In the genomic region with DNA sequence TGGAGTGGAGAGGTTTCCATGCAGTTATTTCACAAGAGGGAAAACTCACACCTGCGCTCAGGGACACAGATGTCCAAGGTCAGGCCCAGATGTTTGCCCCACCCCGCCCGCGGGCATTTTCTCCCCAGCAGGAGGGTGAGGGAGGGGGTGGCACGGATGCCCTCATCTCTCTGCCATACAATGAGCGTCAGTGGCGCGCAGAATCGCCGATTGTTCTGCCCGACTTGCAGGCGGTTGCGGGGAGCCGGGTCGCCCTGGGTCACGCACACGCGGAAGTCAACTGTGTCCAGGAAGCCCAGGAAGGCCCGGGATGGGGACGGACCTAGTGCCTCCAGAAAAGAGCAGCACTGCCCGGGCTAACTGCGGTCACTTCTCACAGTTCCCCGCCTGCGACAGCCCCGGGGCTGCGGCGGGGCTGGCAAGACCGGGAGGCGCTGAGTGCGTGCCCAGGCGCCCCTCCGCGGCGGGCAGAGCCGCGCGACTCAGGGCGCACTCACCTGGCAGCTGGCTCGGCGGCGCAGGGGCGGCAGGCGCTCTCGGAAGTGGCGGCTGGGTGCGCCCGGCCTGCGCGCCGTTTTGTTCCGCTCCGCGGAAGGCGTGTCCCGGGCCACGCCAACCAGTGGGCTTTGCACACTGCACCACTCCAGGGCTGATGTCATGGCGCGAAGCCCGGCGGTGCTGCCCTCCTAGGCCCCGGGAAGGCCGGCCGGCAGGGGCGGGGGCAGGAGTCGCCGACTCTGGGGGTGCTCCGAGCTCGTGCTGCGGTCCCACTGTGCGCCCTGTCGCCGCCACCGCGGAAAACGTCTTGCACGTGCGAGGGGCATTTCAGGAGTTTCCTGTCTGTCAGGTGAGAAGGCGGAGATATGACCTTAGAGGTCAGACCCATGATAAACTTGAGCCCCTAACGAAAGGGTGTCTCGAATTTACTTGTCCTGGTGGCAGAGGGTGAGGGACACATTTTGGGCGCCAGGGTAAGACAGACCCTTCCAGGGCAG, we compare ENCODE assay signal across 8 cellular contexts. TPM values are rescaled to one million over a fixed set of nuclear protein-coding genes. Genes with fewer than 3 reads are reported as not detected.
DNase-seq lines count a peak whose midpoint lies in the region; ATAC-seq and TF ChIP-seq lines count a peak whose summit lies in the region.

Gene CSRP1 (minus strand): TSS at position 551 of the 995 bp plus-strand sequence. CDS start 10,820 bp downstream, outside the sequence.

- CTCF ChIA-PET in activated CD8-positive, alpha-beta T cell treated with anti-CD3 and anti-CD28 coated beads, Interleukin-2, amount 10 ng/mL, durations not matched to agents 7 days and 5 days (lab: Charles Lee): interaction anchor here (1.2 to 2.9 kb wide), 5 partner anchors 9 to 71 kb away, joined by 4 to 39 read pairs (median 7); no protein-coding TSS in a partner anchor

- no peak within 1 kb of the TSS for H2BK15ac ChIP-seq in mesendoderm (replicated peaks; ENCODE audit: low read depth)

- ATAC-seq in GM19035 (IDR thresholded peaks at IDR 0.05; ENCODE audit: unreplicated experiment) (peak; percentile 87), HG03354 (IDR thresholded peaks at IDR 0.05; ENCODE audit: poor library complexity, severe bottlenecking, unreplicated experiment) (peak; percentile 91)
- ATAC-seq in activated CD8-positive, alpha-beta T cell treated with anti-CD3 and anti-CD28 coated beads, Interleukin-2, amount 10 ng/mL, durations not matched to agents 7 days and 5 days: peak; percentile 96
- ATAC-seq in effector memory CD8-positive, alpha-beta T cell (replicated peaks): peak; percentile 94

- peaks cover 2% of the 10 kb centered on the region for H3K79me2 ChIP-seq in mesendoderm (ENCODE audit: control insufficient read depth, insufficient read depth, low read length)

- no peak within 1 kb of the TSS for H4K5ac ChIP-seq in mesendoderm (ENCODE audit: low read length)

- WGBS in mesendoderm (ENCODE audit: extremely low coverage, insufficient coverage, low lambda C conversion rate): no CpG with 5 or more reads among the region's 81 CpGs

- H3K27me3 ChIP-seq in mesendoderm (ENCODE audit: insufficient read depth, low read length, poor library complexity): no peaks in the 10 kb centered on the region

- POLR2A ChIA-PET in activated CD8-positive, alpha-beta T cell treated with anti-CD3 and anti-CD28 coated beads, Interleukin-2, amount 10 ng/mL, durations not matched to agents 7 days and 5 days (lab: Charles Lee): interaction anchor here (0.6 to 2.5 kb wide), 9 partner anchors 8 to 715 kb away, joined by 3 to 11 read pairs (median 6); no protein-coding TSS in a partner anchor

- peak within 1 kb of the TSS; percentile 84 for H3K56ac ChIP-seq in mesendoderm (ENCODE audit: low read length)

- H3K4me3 Mint-ChIP-seq in activated CD8-positive, alpha-beta T cell treated with anti-CD3 and anti-CD28 coated beads, Interleukin-2, amount 10 ng/mL, durations not matched to agents 7 days and 5 days: peak within 1 kb of the TSS; percentile 90
- H3K4me3 Mint-ChIP-seq in effector memory CD8-positive, alpha-beta T cell: peak within 1 kb of the TSS; percentile 89 to 90

- H2BK5ac ChIP-seq in mesendoderm (ENCODE audit: low read length): no peak within 1 kb of the TSS

- no peak for TF ChIP-seq CTCF in AG10803 (conservative IDR thresholded peaks at IDR 0.05; ENCODE audit: low read length)

- H3K23ac ChIP-seq in mesendoderm (ENCODE audit: low read length): no peak within 1 kb of the TSS

- peaks cover 2% of the 10 kb centered on the region for H3K79me1 ChIP-seq in mesendoderm (ENCODE audit: low read length)

- H4K8ac ChIP-seq in mesendoderm (ENCODE audit: low read depth, low read length): no peak within 1 kb of the TSS

- H3K4me3 ChIP-seq in AG10803 (ENCODE audit: low read length) (peak within 1 kb of the TSS; percentile 81), mesendoderm (ENCODE audit: low read length) (peak within 1 kb of the TSS; percentile 36)

- H3K27ac ChIP-seq in mesendoderm (ENCODE audit: low read depth, low read length): no peak within 1 kb of the TSS

- H3K27me3 Mint-ChIP-seq in activated CD8-positive, alpha-beta T cell treated with anti-CD3 and anti-CD28 coated beads, Interleukin-2, amount 10 ng/mL, durations not matched to agents 7 days and 5 days (ENCODE audit: low read depth): no peaks in the 10 kb centered on the region
- no peaks in the 10 kb centered on the region for H3K27me3 Mint-ChIP-seq in effector memory CD8-positive, alpha-beta T cell

- no peaks in the 10 kb centered on the region for H3K9me3 Mint-ChIP-seq in activated CD8-positive, alpha-beta T cell treated with anti-CD3 and anti-CD28 coated beads, Interleukin-2, amount 10 ng/mL, durations not matched to agents 7 days and 5 days (ENCODE audit: insufficient read depth)
- H3K9me3 Mint-ChIP-seq in effector memory CD8-positive, alpha-beta T cell: no peaks in the 10 kb centered on the region

- peak; percentile 85 for DNase-seq in AG10803 (ENCODE audit: low read depth)
- peak; percentile 91 for DNase-seq in NCI-H69 (lab: John Stamatoyannopoulos, UW)
- DNase-seq in activated CD8-positive, alpha-beta T cell treated with anti-CD3 and anti-CD28 coated beads, Interleukin-2, amount 10 ng/mL, durations not matched to agents 7 days and 5 days: peak; percentile 89
- peak; percentile 59 to 70 (median 62) for DNase-seq in effector memory CD8-positive, alpha-beta T cell
- DNase-seq in mesendoderm: peak; percentile 76
- peak; percentile 54 for DNase-seq in stimulated activated CD8-positive, alpha-beta memory T cell treated with anti-CD3 and anti-CD28 coated beads, Interleukin-15, amount 100 ng/mL, for 1 hour (ENCODE audit: low read depth)

- H3K4me1 Mint-ChIP-seq in activated CD8-positive, alpha-beta T cell treated with anti-CD3 and anti-CD28 coated beads, Interleukin-2, amount 10 ng/mL, durations not matched to agents 7 days and 5 days (ENCODE audit: low read depth): peaks cover 61% of the 10 kb centered on the region
- peaks cover 30 to 37% of the 10 kb centered on the region in 2 donors for H3K4me1 Mint-ChIP-seq in effector memory CD8-positive, alpha-beta T cell (ENCODE audit: low read depth in 2 of 2)

- no peak within 1 kb of the TSS for H3K4ac ChIP-seq in mesendoderm (ENCODE audit: low read depth, low read length)

- H2BK120ac ChIP-seq in mesendoderm (ENCODE audit: low read depth, low read length): no peak within 1 kb of the TSS

- peak within 1 kb of the TSS; percentile 74 for H3K9ac ChIP-seq in mesendoderm (ENCODE audit: low read length)

- H3K4me2 ChIP-seq in mesendoderm (ENCODE audit: low read length): peak within 1 kb of the TSS; percentile 51

- H3K36me3 Mint-ChIP-seq in activated CD8-positive, alpha-beta T cell treated with anti-CD3 and anti-CD28 coated beads, Interleukin-2, amount 10 ng/mL, durations not matched to agents 7 days and 5 days (ENCODE audit: low read depth): peaks cover 14% of the 10 kb centered on the region
- H3K36me3 Mint-ChIP-seq in effector memory CD8-positive, alpha-beta T cell (ENCODE audit: insufficient read depth): peaks cover 12% of the 10 kb centered on the region

- no peaks in the 10 kb centered on the region for H3K36me3 ChIP-seq in mesendoderm (ENCODE audit: control insufficient read depth, insufficient read depth, low read length)

- H2AK5ac ChIP-seq in mesendoderm (ENCODE audit: low read length): no peak within 1 kb of the TSS

- peak within 1 kb of the TSS; percentile 53 for H3K18ac ChIP-seq in mesendoderm (ENCODE audit: low read length)

- H3K4me1 ChIP-seq in mesendoderm (ENCODE audit: control insufficient read depth, low read depth, low read length): peaks cover 6% of the 10 kb centered on the region

- peak within 1 kb of the TSS; percentile 93 for H3K27ac Mint-ChIP-seq in activated CD8-positive, alpha-beta T cell treated with anti-CD3 and anti-CD28 coated beads, Interleukin-2, amount 10 ng/mL, durations not matched to agents 7 days and 5 days
- H3K27ac Mint-ChIP-seq in effector memory CD8-positive, alpha-beta T cell: peak within 1 kb of the TSS; percentile 91 to 92

RNA-seq across cellular contexts. Expression of gene CSRP1, which starts in this region (rescaled TPM):
- 10 to 100 TPM; 78.7 to 80.9 TPM for total RNA-seq in activated CD8-positive, alpha-beta T cell treated with anti-CD3 and anti-CD28 coated beads, Interleukin-2, amount 10 ng/mL, durations not matched to agents 7 days and 5 days
- 54.9 TPM for polyA plus RNA-seq in mesendoderm (2013, experiment 1 of 2)
- 61.7 TPM for polyA plus RNA-seq in mesendoderm (2013, experiment 2 of 2)
